In the genomic region with DNA sequence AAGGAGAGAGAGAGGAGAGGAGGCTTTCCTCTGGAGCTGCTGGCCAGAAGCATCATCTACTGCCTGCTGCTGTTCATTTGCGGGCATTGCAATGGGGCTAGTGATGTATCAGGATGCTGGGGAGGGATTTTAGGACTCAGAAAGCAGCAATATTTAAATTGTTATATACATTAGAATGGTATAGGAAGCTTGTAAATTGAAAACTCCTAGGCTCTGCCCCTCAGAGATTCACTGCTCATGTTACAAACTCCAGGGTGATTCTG, we compare ENCODE assay signal across 19 cellular contexts.
DNase-seq lines count a peak whose midpoint lies in the region; ATAC-seq, FAIRE-seq and TF ChIP-seq lines count a peak whose summit lies in the region.
"Had no signal": no experiment of that assay in that cellular context is flagged by ENCODE, and none has a peak within 500 bp of the region (broad histone marks: within the 10 kb centered on the region; RNA-seq: fewer than 3 reads in every experiment).

No MANE protein-coding gene starts in this region.

- H2AFZ ChIP-seq in HCT116 (ENCODE audit: low read depth, low read length, poor library complexity, severe bottlenecking) = no peak overlapping the region
- no peak overlapping the region for H2AFZ ChIP-seq in GM12878 (ENCODE audit: control insufficient read depth, low read depth, low read length)

- H3K23ac ChIP-seq in mesendoderm (ENCODE audit: low read length) = no peak overlapping the region

- H3K4me2 ChIP-seq in HCT116 (ENCODE audit: low read length) (no peak overlapping the region), GM12878 (ENCODE audit: control insufficient read depth, insufficient read depth) (no peak overlapping the region), mesendoderm (ENCODE audit: low read length) (no peak overlapping the region)

- H2AK5ac ChIP-seq in mesendoderm (ENCODE audit: low read length) = no peak overlapping the region

- no peaks in the 10 kb centered on the region for H3K36me3 Mint-ChIP-seq in activated CD4-positive, alpha-beta T cell treated with anti-CD3 and anti-CD28 coated beads, Interleukin-2, amount 10 ng/mL, durations not matched to agents 24 days and 14 days (ENCODE audit: low read depth)
- H3K36me3 Mint-ChIP-seq: CD8-positive, alpha-beta T cell had no signal

- no peak overlapping the region for H2BK5ac ChIP-seq in mesendoderm (ENCODE audit: low read length)

- H4K8ac ChIP-seq in mesendoderm (ENCODE audit: low read depth, low read length) = no peak overlapping the region

- H3K27me3 Mint-ChIP-seq in activated CD4-positive, alpha-beta T cell treated with anti-CD3 and anti-CD28 coated beads, Interleukin-2, amount 10 ng/mL, durations not matched to agents 24 days and 14 days = peaks cover 3% of the 10 kb centered on the region

- H3K27me3 ChIP-seq in HCT116 (ENCODE audit: insufficient read depth, low read length) (peaks cover 30% of the 10 kb centered on the region), GM12878 (replicated peaks in 1 of 2; ENCODE audit: control insufficient read depth in 2 of 2, insufficient read depth in 2 of 2, low read length in 1 of 2) (no peaks in the 10 kb centered on the region), mesendoderm (ENCODE audit: insufficient read depth, low read length, poor library complexity) (no peaks in the 10 kb centered on the region)
- H3K27me3 ChIP-seq: BE2C had no signal

- H3K4ac ChIP-seq in mesendoderm (ENCODE audit: low read depth, low read length) = no peak overlapping the region

- H3K56ac ChIP-seq in mesendoderm (ENCODE audit: low read length) = no peak overlapping the region

- H4K20me1 ChIP-seq in HCT116 (ENCODE audit: insufficient read depth) (no peaks in the 10 kb centered on the region), GM12878 (ENCODE audit: control insufficient read depth, insufficient read depth) (no peaks in the 10 kb centered on the region)

- ATAC-seq in HCT116 = no peak
- ATAC-seq in GM12878 = no peak
- ATAC-seq in HG02973 (IDR thresholded peaks at IDR 0.05; ENCODE audit: unreplicated experiment) = no peak
- ATAC-seq: CD8-positive, alpha-beta T cell; T-helper 17 cell had no signal

- H3K4me1 ChIP-seq in HCT116 (ENCODE audit: control insufficient read depth in 1 of 2, insufficient read depth in 2 of 2, low read length in 2 of 2) (no peaks in the 10 kb centered on the region), GM12878 (ENCODE audit: control insufficient read depth, insufficient read depth, low read length) (no peaks in the 10 kb centered on the region), mesendoderm (ENCODE audit: control insufficient read depth, low read depth, low read length) (peaks cover 2% of the 10 kb centered on the region)
- H3K4me1 ChIP-seq: BE2C had no signal

- DNase-seq in ELF-1 (ENCODE audit: low read depth, low spot score) (peak; percentile 7), HCT116 (ENCODE audit: low read depth, low spot score) (no peak), GM12878 (ENCODE audit: low read depth, low spot score) (no peak), mesendoderm (peak; percentile 64), GM13977 (ENCODE audit: low spot score) (no peak), NCI-H774 (lab: John Stamatoyannopoulos, UW) (no peak)
- DNase-seq in activated CD4-positive, alpha-beta T cell treated with anti-CD3 and anti-CD28 coated beads, Interleukin-2, amount 10 ng/mL, durations not matched to agents 24 days and 14 days = no peak
- DNase-seq: BE2C; CD8-positive, alpha-beta T cell; DMS 273 treated with DMSO at 0.1 percent for 48 hours; KBM-7; NCI-H1105 treated with DMSO at 0.1 percent for 48 hours; NCI-H187 treated with DMSO at 0.1 percent for 48 hours; NCI-H446 treated with DMSO at 0.1 percent for 48 hours; NCI-H748 treated with DMSO at 0.1 percent for 48 hours; SHP77 treated with DMSO at 0.1 percent for 48 hours; T-helper 17 cell had no signal

- POLR2A ChIA-PET in HCT116 (lab: Charles Lee) (no interaction called here), GM12878 (lab: Charles Lee) (no interaction called here)

- no peak overlapping the region for H3K27ac Mint-ChIP-seq in activated CD4-positive, alpha-beta T cell treated with anti-CD3 and anti-CD28 coated beads, Interleukin-2, amount 10 ng/mL, durations not matched to agents 24 days and 14 days
- H3K27ac Mint-ChIP-seq: CD8-positive, alpha-beta T cell; T-helper 17 cell had no signal

- no peak for TF ChIP-seq EP300 in GM12878 (IDR thresholded peaks at IDR 0.05; ENCODE audit: borderline replicate concordance in 1 of 2, control insufficient read depth in 1 of 2, low read depth in 2 of 2, low read length in 2 of 2)

- no peak for TF ChIP-seq POLR2A in HCT116 (IDR thresholded peaks at IDR 0.05; ENCODE audit: borderline replicate concordance, extremely low read depth, insufficient read depth, insufficient read length)
- no peak for TF ChIP-seq POLR2A in GM12878 (IDR thresholded peaks at IDR 0.05; ENCODE audit: low read depth, low read length)

- WGBS in GM12878 (ENCODE audit: insufficient coverage, insufficient replicate concordance, low lambda C conversion rate, missing lambda C conversion rate) = 0% methylated on average over 1 of the region's 1 CpG
- no CpG with 5 or more reads among the region's 1 CpG for WGBS in mesendoderm (ENCODE audit: extremely low coverage, insufficient coverage, low lambda C conversion rate)

- no peak overlapping the region for H4K5ac ChIP-seq in mesendoderm (ENCODE audit: low read length)

- H3K9me2 ChIP-seq in HCT116 (ENCODE audit: insufficient read depth) = no peaks in the 10 kb centered on the region

- H3K4me3 ChIP-seq in HCT116 (replicated peaks in 1 of 2; ENCODE audit: low read depth in 1 of 2, low read length in 2 of 2) (no peak overlapping the region), GM12878 (no peak overlapping the region), mesendoderm (ENCODE audit: low read length) (no peak overlapping the region)

- in situ Hi-C loops in GM12878 (cut with MboI) (no loop called here), GM13977 (cut with MboI; ENCODE audit: low pct_unique_long_range_greater_than_20kb, low sequenced_read_pairs, unreplicated experiment) (no loop called here)

- H3K27ac ChIP-seq in HCT116 (ENCODE audit: low read depth, low read length) (no peak overlapping the region), GM12878 (ENCODE audit: control insufficient read depth, insufficient read depth) (no peak overlapping the region), mesendoderm (ENCODE audit: low read depth, low read length) (no peak overlapping the region)

- CTCF ChIA-PET in HCT116 (lab: Charles Lee) = interaction anchor here (1.5 kb wide), 1 partner anchor 17 kb away, joined by 4 read pairs; no protein-coding TSS in a partner anchor
- CTCF ChIA-PET in GM12878 (lab: Yijun Ruan, JAX) = interaction anchor here (0.5 kb wide), 1 partner anchor 46 kb away, joined by 3 read pairs; no protein-coding TSS in a partner anchor

- no TSS peak for BruUV-seq in HCT116 (replicated peaks; lab: Mats Ljungman, UMichigan)
- no TSS peak for BruUV-seq in GM12878 (replicated peaks; lab: Mats Ljungman, UMichigan)

- intact Hi-C loops in HCT116 (cut with micrococcal nuclease) = no loop called here
- intact Hi-C loops in GM12878 (cut with micrococcal nuclease; ENCODE audit: unreplicated experiment) = no loop called here
- intact Hi-C loops in activated CD4-positive, alpha-beta T cell treated with anti-CD3 and anti-CD28 coated beads, Interleukin-2, amount 10 ng/mL, durations not matched to agents 24 days and 14 days (cut with micrococcal nuclease) = no loop called here

- H3K36me3 ChIP-seq in HCT116 (ENCODE audit: control insufficient read depth in 1 of 2, insufficient read depth in 2 of 2, low read length in 2 of 2) = no peaks in the 10 kb centered on the region
- H3K36me3 ChIP-seq in GM12878 (ENCODE audit: control insufficient read depth in 2 of 2, insufficient read depth in 2 of 2, low read length in 1 of 2) = no peaks in the 10 kb centered on the region
- no peaks in the 10 kb centered on the region for H3K36me3 ChIP-seq in mesendoderm (ENCODE audit: control insufficient read depth, insufficient read depth, low read length)
- H3K36me3 ChIP-seq: BE2C had no signal

- no peak overlapping the region for H3K4me3 Mint-ChIP-seq in activated CD4-positive, alpha-beta T cell treated with anti-CD3 and anti-CD28 coated beads, Interleukin-2, amount 10 ng/mL, durations not matched to agents 24 days and 14 days
- H3K4me3 Mint-ChIP-seq: CD8-positive, alpha-beta T cell; T-helper 17 cell had no signal

- no peak overlapping the region for H3K18ac ChIP-seq in mesendoderm (ENCODE audit: low read length)

- SMC1A ChIA-PET in GM12878 (lab: Charles Lee; ENCODE audit: uncharacterized antibody, unreplicated experiment) = interaction anchor here (1.4 to 2.0 kb wide), 4 partner anchors 9 to 441 kb away, joined by 4 to 8 read pairs (median 4); no protein-coding TSS in a partner anchor

- H3K9me3 ChIP-seq in HCT116 (ENCODE audit: control insufficient read depth in 1 of 2, insufficient read depth in 1 of 2, low read depth in 1 of 2, low read length in 2 of 2) (no peaks in the 10 kb centered on the region), GM12878 (replicated peaks; ENCODE audit: control insufficient read depth, insufficient read depth, low read length) (no peaks in the 10 kb centered on the region; the same call in 2 of the 3 replicates)
- H3K9me3 ChIP-seq: BE2C had no signal

- no peak overlapping the region for H2BK120ac ChIP-seq in mesendoderm (ENCODE audit: low read depth, low read length)

- no peaks in the 10 kb centered on the region for H3K9me3 Mint-ChIP-seq in activated CD4-positive, alpha-beta T cell treated with anti-CD3 and anti-CD28 coated beads, Interleukin-2, amount 10 ng/mL, durations not matched to agents 24 days and 14 days
- H3K9me3 Mint-ChIP-seq: CD8-positive, alpha-beta T cell had no signal

- no peak for TF ChIP-seq RAD21 in HCT116 (IDR thresholded peaks at IDR 0.05; ENCODE audit: low read depth)
- 0 out of 2 replicates have a peak, but pooled peaks have one; percentile 19 for TF ChIP-seq RAD21 in GM12878 (IDR thresholded peaks at IDR 0.05; ENCODE audit: insufficient read depth, low read depth, low read length)

- H3K79me2 ChIP-seq in HCT116 (ENCODE audit: insufficient read depth, low read length) (no peaks in the 10 kb centered on the region), GM12878 (ENCODE audit: control insufficient read depth, insufficient read depth, low read length) (no peaks in the 10 kb centered on the region), mesendoderm (ENCODE audit: control insufficient read depth, insufficient read depth, low read length) (no peaks in the 10 kb centered on the region)

- RAD21 ChIA-PET in HCT116 (lab: Charles Lee; ENCODE audit: low non-redundant PET in 1 of 2, low total read pairs in 2 of 2, uncharacterized antibody in 2 of 2, unreplicated experiment in 2 of 2) (no interaction called here), GM12878 (lab: Charles Lee; ENCODE audit: unreplicated experiment) (interaction anchor here (1.7 kb wide), 1 partner anchor 10 kb away, joined by 4 read pairs; no protein-coding TSS in a partner anchor)

- no peaks in the 10 kb centered on the region for H3K79me1 ChIP-seq in mesendoderm (ENCODE audit: low read length)

- H3K9ac ChIP-seq in HCT116 (ENCODE audit: low read length) = no peak overlapping the region
- no peak overlapping the region for H3K9ac ChIP-seq in GM12878 (ENCODE audit: control insufficient read depth, insufficient read depth, low read length)
- no peak overlapping the region for H3K9ac ChIP-seq in mesendoderm (ENCODE audit: low read length)

- no peak for FAIRE-seq in GM12878 (lab: Jason Lieb, UNC)
- FAIRE-seq: RCC 7860 had no signal

- TF ChIP-seq CTCF in HCT116 (IDR thresholded peaks at IDR 0.05 in 2 of 3, conservative IDR thresholded peaks at IDR 0.05 in 1 of 3; ENCODE audit: borderline replicate concordance in 1 of 3, insufficient read depth in 1 of 3, low read depth in 2 of 3, low read length in 2 of 3) = peak in 2 of 3 experiments; percentile 35 to 37; a peak in 3 of 6 replicates
- 0 out of 6 replicates have a peak, but pooled peaks of 1 of the 3 experiments have one; percentile 7 for TF ChIP-seq CTCF in GM12878 (IDR thresholded peaks at IDR 0.05 in 2 of 3, conservative IDR thresholded peaks at IDR 0.05 in 1 of 3; ENCODE audit: control insufficient read depth in 2 of 3, extremely low read depth in 1 of 3, insufficient read depth in 1 of 3, low read depth in 3 of 3, low read length in 3 of 3)
- no peak for TF ChIP-seq CTCF in GM13977 (IDR thresholded peaks at IDR 0.05; ENCODE audit: extremely low read depth, insufficient read depth, missing control alignments)

- no peak overlapping the region for H2BK15ac ChIP-seq in mesendoderm (replicated peaks; ENCODE audit: low read depth)

- no peaks in the 10 kb centered on the region for H3K4me1 Mint-ChIP-seq in activated CD4-positive, alpha-beta T cell treated with anti-CD3 and anti-CD28 coated beads, Interleukin-2, amount 10 ng/mL, durations not matched to agents 24 days and 14 days
- H3K4me1 Mint-ChIP-seq: T-helper 17 cell had no signal

Comparison
In these comparisons a context has a peak if more than half of its experiments do, and no peak if none do; other contexts are left out.
1. DNase-seq: peak in ELF-1 (single experiment) and mesendoderm (single experiment); none in HCT116 (single experiment), GM12878 (single experiment), GM13977 (single experiment), NCI-H774 (single experiment) and activated CD4-positive, alpha-beta T cell treated with anti-CD3 and anti-CD28 coated beads, Interleukin-2, amount 10 ng/mL, durations not matched to agents 24 days and 14 days (single experiment).